8 cellular contexts compared by ENCODE assay signal in genomic region chr10:7410800-7411670, GRCh38. TPM values are rescaled to one million over a fixed set of nuclear protein-coding genes. Genes with fewer than 3 reads are reported as not detected.
DNase-seq lines count a peak whose midpoint lies in the region; ATAC-seq and TF ChIP-seq lines count a peak whose summit lies in the region.

TSS of gene SFMBT2 (minus strand) at chr10:7411034. CDS start at chr10:7381898, 29,136 bp downstream.

- H3K4me1 ChIP-seq in ACC112 (ENCODE audit: control insufficient read depth, insufficient read depth, low read length, unreplicated experiment) (no peaks in the 10 kb centered on the region), aorta (ENCODE audit: control insufficient read depth in 1 of 2, insufficient read depth in 2 of 2, low read length in 2 of 2) (no peaks in the 10 kb centered on the region)

- WGBS in aorta, 2 donors: 0 to 1% methylated on average over 61 to 74 of the region's 74 CpGs

- no peaks in the 10 kb centered on the region for H3K36me3 ChIP-seq in ACC112 (ENCODE audit: insufficient read depth, low read length)
- H3K36me3 ChIP-seq in aorta (ENCODE audit: control insufficient read depth in 1 of 2, insufficient read depth in 2 of 2, low read length in 1 of 2): no peaks in the 10 kb centered on the region

- TF ChIP-seq CTCF in glutamatergic neuron (IDR thresholded peaks at IDR 0.05; ENCODE audit: partially characterized antibody, unreplicated experiment): no peak

- H3K27me3 ChIP-seq in ACC112 (ENCODE audit: insufficient read depth, low read length) (peaks cover 72% of the 10 kb centered on the region), aorta (ENCODE audit: control insufficient read depth in 1 of 2, insufficient read depth in 2 of 2, low read length in 1 of 2) (no peaks in the 10 kb centered on the region)

- no peaks in the 10 kb centered on the region for H3K9me3 ChIP-seq in aorta (ENCODE audit: control insufficient read depth, low read length)

- H2AFZ ChIP-seq in ACC112 (ENCODE audit: low read length, unreplicated experiment): peak within 1 kb of the TSS; percentile 67

- no peaks in the 10 kb centered on the region for H3K9me3 Mint-ChIP-seq in activated naive CD8-positive, alpha-beta T cell (ENCODE audit: low read depth)
- H3K9me3 Mint-ChIP-seq in glutamatergic neuron (ENCODE audit: unreplicated experiment): peaks cover 17% of the 10 kb centered on the region

- intact Hi-C loops in aorta (cut with DNase I): no loop called here

- H3K27ac ChIP-seq in ACC112 (ENCODE audit: low read depth, low read length) (no peak within 1 kb of the TSS), aorta (ENCODE audit: low read depth in 1 of 2, low read length in 2 of 2) (no peak within 1 kb of the TSS)

- peak; percentile 27 for DNase-seq in SIG-M5 (lab: John Stamatoyannopoulos, UW)
- peak; percentile 73 for DNase-seq in glutamatergic neuron
- peak in 44 of 56 donors; percentile 29 to 80 (median 60) for DNase-seq in nucleus accumbens (lab: John Stamatoyannopoulos, UW)
- DNase-seq in aorta: peak; percentile 70 to 84

- H3K27ac Mint-ChIP-seq in activated naive CD8-positive, alpha-beta T cell: peak within 1 kb of the TSS; percentile 98
- H3K27ac Mint-ChIP-seq in glutamatergic neuron (ENCODE audit: unreplicated experiment): peak within 1 kb of the TSS; percentile 62

- H3K36me3 Mint-ChIP-seq in activated naive CD8-positive, alpha-beta T cell: no peaks in the 10 kb centered on the region
- H3K36me3 Mint-ChIP-seq in glutamatergic neuron (ENCODE audit: unreplicated experiment): no peaks in the 10 kb centered on the region

- ATAC-seq in GM18873 (IDR thresholded peaks at IDR 0.05; ENCODE audit: low FRiP score, unreplicated experiment) (peak; percentile 31), HG03432 (IDR thresholded peaks at IDR 0.05; ENCODE audit: unreplicated experiment) (peak; percentile 43), aorta (ENCODE audit: low FRiP score) (peak; percentile 73)

- H3K27me3 Mint-ChIP-seq in activated naive CD8-positive, alpha-beta T cell: no peaks in the 10 kb centered on the region
- H3K27me3 Mint-ChIP-seq in glutamatergic neuron (ENCODE audit: unreplicated experiment): peaks cover 23% of the 10 kb centered on the region

- peak within 1 kb of the TSS; percentile 81 for H3K4me3 ChIP-seq in ACC112 (ENCODE audit: low read depth, low read length)
- H3K4me3 ChIP-seq in aorta (ENCODE audit: low read length in 2 of 2): peak within 1 kb of the TSS; percentile 30 to 44

- peak within 1 kb of the TSS; percentile 95 for H3K4me3 Mint-ChIP-seq in activated naive CD8-positive, alpha-beta T cell
- peak within 1 kb of the TSS; percentile 99 for H3K4me3 Mint-ChIP-seq in glutamatergic neuron (ENCODE audit: unreplicated experiment)

- no peaks in the 10 kb centered on the region for H3K79me2 ChIP-seq in ACC112 (ENCODE audit: control insufficient read depth, insufficient read depth, low read length, unreplicated experiment)

- H3K4me1 Mint-ChIP-seq in activated naive CD8-positive, alpha-beta T cell (ENCODE audit: low read depth): peaks cover 32% of the 10 kb centered on the region
- H3K4me1 Mint-ChIP-seq in glutamatergic neuron (ENCODE audit: low read depth, unreplicated experiment): peaks cover 9% of the 10 kb centered on the region

RNA-seq across cellular contexts. Expression of gene SFMBT2, which starts in this region (rescaled TPM):
- total RNA-seq in glutamatergic neuron (ENCODE audit: unreplicated experiment) (9.1 TPM), aorta (10 to 100 TPM in 1 of 2 donors, 1 to 10 TPM in 1; 9.2 to 20.3 TPM)
- 1 to 10 TPM in 1 of 2 donors, under 1 TPM in 1; 0.36 to 1.1 TPM for polyA plus RNA-seq in aorta

Comparison
In these comparisons a context has a peak if more than half of its experiments do, and no peak if none do; other contexts are left out.
1. DNase-seq: peak in every context shown above with its lines; median percentile 77 in aorta; 73 in glutamatergic neuron; 60 in nucleus accumbens; 27 in SIG-M5.